ENCODE assay signal across 8 cellular contexts in genomic region chr4:72112514-72113156, GRCh38.
DNase-seq lines count a peak whose midpoint lies in the region; ATAC-seq and TF ChIP-seq lines count a peak whose summit lies in the region.

No MANE protein-coding gene starts in this region.

- peaks cover 0 to 5% of the 10 kb centered on the region in 2 donors for H3K9me3 Mint-ChIP-seq in effector memory CD8-positive, alpha-beta T cell

- H3K27me3 Mint-ChIP-seq in effector memory CD8-positive, alpha-beta T cell: no peaks in the 10 kb centered on the region

- H3K27ac Mint-ChIP-seq in effector memory CD8-positive, alpha-beta T cell: no peak overlapping the region

- DNase-seq in stimulated activated CD4-positive, alpha-beta T cell treated with anti-CD3 and anti-CD28 coated beads, Interleukin-2, amount 100 ng/mL, for 4 hours (ENCODE audit: low read depth): peak; percentile 1
- no peak for DNase-seq in stimulated activated CD4-positive, alpha-beta T cell treated with anti-CD3 and anti-CD28 coated beads, Interleukin-4, amount 100 ng/mL, for 1 hour
- DNase-seq in Panc1 (ENCODE audit: low read depth, low spot score): peak; percentile 20
- DNase-seq in islet precursor cell: peak; percentile 74
- no peak for DNase-seq in NCI-H1048 (lab: John Stamatoyannopoulos, UW)
- no peak for DNase-seq in HAP-1 (ENCODE audit: low spot score in 2 of 2)
- no peak for DNase-seq in effector memory CD8-positive, alpha-beta T cell

- CTCF ChIA-PET in Panc1 (lab: Charles Lee): no interaction called here

- H3K36me3 ChIP-seq in Panc1 (ENCODE audit: control insufficient read depth, insufficient read depth, low read length) (no peaks in the 10 kb centered on the region), HAP-1 (replicated peaks) (no peaks in the 10 kb centered on the region)

- H3K36me3 Mint-ChIP-seq in effector memory CD8-positive, alpha-beta T cell (ENCODE audit: insufficient read depth): no peaks in the 10 kb centered on the region

- H3K9me3 ChIP-seq in Panc1 (ENCODE audit: control insufficient read depth, insufficient read depth, low read depth, low read length) (no peaks in the 10 kb centered on the region), HAP-1 (no peaks in the 10 kb centered on the region)

- no peaks in the 10 kb centered on the region for H3K27me3 ChIP-seq in Panc1 (ENCODE audit: control insufficient read depth, insufficient read depth, low read length)
- H3K27me3 ChIP-seq in HAP-1 (ENCODE audit: low read depth): no peaks in the 10 kb centered on the region

- in situ Hi-C loops in Panc1 (cut with HindIII; ENCODE audit: low pct_unique_long_range_greater_than_20kb, low sequenced_read_pairs): no loop called here
- in situ Hi-C loops in HAP-1 (cut with MboI; ENCODE audit: low sequenced_read_pairs): no loop called here

- no peak overlapping the region for H3K4me3 Mint-ChIP-seq in effector memory CD8-positive, alpha-beta T cell

- no TSS peak for BruUV-seq in Panc1 (replicated peaks; lab: Mats Ljungman, UMichigan)

- H3K4me1 ChIP-seq in Panc1 (ENCODE audit: control insufficient read depth, insufficient read depth, low read length) (no peaks in the 10 kb centered on the region), HAP-1 (no peaks in the 10 kb centered on the region)

- intact Hi-C loops in Panc1 (cut with micrococcal nuclease; ENCODE audit: unreplicated experiment): no loop called here

- H3K4me1 Mint-ChIP-seq in effector memory CD8-positive, alpha-beta T cell (ENCODE audit: low read depth in 2 of 2): peaks cover 0 to 3% of the 10 kb centered on the region in 2 donors

- no peak overlapping the region for H3K27ac ChIP-seq in Panc1 (ENCODE audit: low read length)

- ATAC-seq in HG02938 (IDR thresholded peaks at IDR 0.05; ENCODE audit: unreplicated experiment) (peak; percentile 96), Panc1 (no peak)
- ATAC-seq in effector memory CD8-positive, alpha-beta T cell (replicated peaks): no peak

- TF ChIP-seq CTCF in Panc1 (IDR thresholded peaks at IDR 0.05): no peak

- POLR2A ChIA-PET in Panc1 (lab: Charles Lee): no interaction called here

- H3K4me3 ChIP-seq in Panc1 (ENCODE audit: low read depth in 2 of 2, low read length in 2 of 2) (no peak overlapping the region), HAP-1 (no peak overlapping the region)

Comparison
In these comparisons a context has a peak if more than half of its experiments do, and no peak if none do; other contexts are left out.
1. DNase-seq: peak in stimulated activated CD4-positive, alpha-beta T cell treated with anti-CD3 and anti-CD28 coated beads, Interleukin-2, amount 100 ng/mL, for 4 hours (single experiment), Panc1 (single experiment) and islet precursor cell (single experiment); none in stimulated activated CD4-positive, alpha-beta T cell treated with anti-CD3 and anti-CD28 coated beads, Interleukin-4, amount 100 ng/mL, for 1 hour (single experiment), NCI-H1048 (single experiment), HAP-1 (0 of 2) and effector memory CD8-positive, alpha-beta T cell (0 of 3).